In genomic region chr2:241859436-241860183, GRCh38 we compare ENCODE assay signal across 9 cellular contexts. TPM values are rescaled to one million over a fixed set of nuclear protein-coding genes. Genes with fewer than 3 reads are reported as not detected.
DNase-seq lines count a peak whose midpoint lies in the region; ATAC-seq, FAIRE-seq and TF ChIP-seq lines count a peak whose summit lies in the region.
"Had no signal": no experiment of that assay in that cellular context is flagged by ENCODE, and none has a peak within 500 bp of the region (broad histone marks: within the 10 kb centered on the region; RNA-seq: fewer than 3 reads in every experiment).

No MANE protein-coding gene starts in this region.

- H3K9ac ChIP-seq in skeletal muscle satellite cell (ENCODE audit: low read depth, low read length), result peak overlapping the region; percentile 44

- H3K9me3 ChIP-seq in skeletal muscle satellite cell (replicated peaks; ENCODE audit: low read length), result no peaks in the 10 kb centered on the region

- H3K36me3 ChIP-seq in skeletal muscle satellite cell (ENCODE audit: insufficient read depth, low read length), result no peaks in the 10 kb centered on the region

- H3K4me1 ChIP-seq in skeletal muscle satellite cell (ENCODE audit: control insufficient read depth, insufficient read depth, low read length), result peaks cover 16% of the 10 kb centered on the region

- H3K27me3 Mint-ChIP-seq in glutamatergic neuron (ENCODE audit: unreplicated experiment), result peaks cover 8% of the 10 kb centered on the region

- DNase-seq in DMS 273 (lab: John Stamatoyannopoulos, UW; ENCODE audit: unreplicated experiment) (peak; percentile 77), DMS 273 treated with DMSO at 0.1 percent for 48 hours (lab: John Stamatoyannopoulos, UW) (no peak), activated T-cell treated with anti-CD3 and anti-CD28 coated beads for 4 hours (peak; percentile 60), glutamatergic neuron (peak; percentile 63), HTR-8/SVneo (ENCODE audit: insufficient read length, low spot score) (no peak), SKM-1 (lab: John Stamatoyannopoulos, UW; ENCODE audit: unreplicated experiment) (no peak)

- H3K4me1 Mint-ChIP-seq in glutamatergic neuron (ENCODE audit: low read depth, unreplicated experiment), result peaks cover 8% of the 10 kb centered on the region

- ATAC-seq in HG03439 (IDR thresholded peaks at IDR 0.05; ENCODE audit: unreplicated experiment), result peak; percentile 46

- H3K36me3 Mint-ChIP-seq in glutamatergic neuron (ENCODE audit: unreplicated experiment), result peaks cover 7% of the 10 kb centered on the region

- peak overlapping the region; percentile 58 for H3K4me3 ChIP-seq in skeletal muscle satellite cell (ENCODE audit: low read length)

- no peak overlapping the region for H3K4me3 Mint-ChIP-seq in glutamatergic neuron (ENCODE audit: unreplicated experiment)

- H3K27ac Mint-ChIP-seq in glutamatergic neuron (ENCODE audit: unreplicated experiment), result no peak overlapping the region

- H3K9me3 Mint-ChIP-seq in glutamatergic neuron (ENCODE audit: unreplicated experiment), result peaks cover 10% of the 10 kb centered on the region

- peak overlapping the region; percentile 81 for H3K4me2 ChIP-seq in skeletal muscle satellite cell (ENCODE audit: low read length)

- peak; percentile 24 for TF ChIP-seq CTCF in glutamatergic neuron (IDR thresholded peaks at IDR 0.05; ENCODE audit: partially characterized antibody, unreplicated experiment)

- H3K27me3 ChIP-seq in skeletal muscle satellite cell (ENCODE audit: control insufficient read depth, insufficient read depth, low read length), result peaks cover 9% of the 10 kb centered on the region

- FAIRE-seq in HTR-8/SVneo (lab: Jason Lieb, UNC), result no peak
- FAIRE-seq: A204.1 had no signal

RNA-seq across cellular contexts. Expression of gene PDCD1, which starts 0.9 kb away (rescaled TPM):
- not detected for total RNA-seq in glutamatergic neuron (ENCODE audit: unreplicated experiment)
- total RNA-seq in skeletal muscle satellite cell (2012; rRNA removed), result not detected in 2 replicates

RNA-seq across cellular contexts. Expression of gene RTP5, which starts 9.9 kb away (rescaled TPM):
- total RNA-seq in glutamatergic neuron (ENCODE audit: unreplicated experiment), result not detected
- total RNA-seq in skeletal muscle satellite cell (2012; rRNA removed), result not detected in 2 replicates

RNA-seq across cellular contexts. Expression of gene NEU4, which starts 50.6 kb away (rescaled TPM):
- total RNA-seq in glutamatergic neuron (ENCODE audit: unreplicated experiment), result 0.88 TPM
- total RNA-seq in skeletal muscle satellite cell (2012; rRNA removed), result not detected in 2 replicates

Comparison
In these comparisons a context has a peak if more than half of its experiments do, and no peak if none do; other contexts are left out.
1. DNase-seq: peak in DMS 273 (single experiment), activated T-cell treated with anti-CD3 and anti-CD28 coated beads for 4 hours (single experiment) and glutamatergic neuron (single experiment); none in DMS 273 treated with DMSO at 0.1 percent for 48 hours (single experiment), HTR-8/SVneo (single experiment) and SKM-1 (single experiment).